ENCODE assay signal across 18 cellular contexts in the genomic region with DNA sequence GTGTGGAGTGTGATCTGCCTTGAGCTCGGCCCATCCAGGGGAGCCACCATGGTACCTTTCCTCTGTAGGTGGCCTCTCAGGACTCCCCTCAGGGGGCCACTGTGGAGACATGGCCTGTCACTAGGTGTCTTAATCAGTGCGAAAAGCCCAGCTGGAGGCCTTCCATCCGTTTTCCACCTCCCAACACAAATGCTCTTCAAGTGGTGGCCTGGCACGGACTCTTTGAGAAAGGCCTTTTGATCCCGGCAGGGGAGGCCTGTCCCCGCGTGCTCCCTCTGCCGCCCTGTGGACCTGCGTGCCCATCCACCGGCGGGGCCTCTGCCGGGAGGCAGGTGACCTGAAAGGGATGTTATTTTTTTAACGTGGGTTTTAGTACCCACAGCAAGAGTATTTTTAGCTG.
DNase-seq lines count a peak whose midpoint lies in the region; ATAC-seq and TF ChIP-seq lines count a peak whose summit lies in the region.
"Had no signal": no experiment of that assay in that cellular context is flagged by ENCODE, and none has a peak within 500 bp of the region (broad histone marks: within the 10 kb centered on the region; RNA-seq: fewer than 3 reads in every experiment).

No MANE protein-coding gene starts in this region.

- H3K36me3 Mint-ChIP-seq in endodermal cell (ENCODE audit: low read depth), result no peaks in the 10 kb centered on the region
- peaks cover 13% of the 10 kb centered on the region for H3K36me3 Mint-ChIP-seq in memory B cell

- ATAC-seq in Right ventricle myocardium inferior (peak; percentile 43), memory B cell (ENCODE audit: low read depth) (no peak), upper lobe of right lung (no peak), GM21515 (IDR thresholded peaks at IDR 0.05; ENCODE audit: unreplicated experiment) (no peak)
- ATAC-seq: A549, Panc1 had no signal

- no peaks in the 10 kb centered on the region for H3K27me3 ChIP-seq in endodermal cell (ENCODE audit: control insufficient read depth, insufficient read depth, low read length, poor library complexity, severe bottlenecking)
- H3K27me3 ChIP-seq in upper lobe of right lung, result no peaks in the 10 kb centered on the region
- H3K27me3 ChIP-seq in BE2C, result no peaks in the 10 kb centered on the region

- H3K9me3 Mint-ChIP-seq in endodermal cell (no peaks in the 10 kb centered on the region), memory B cell (no peaks in the 10 kb centered on the region)
- H3K9me3 Mint-ChIP-seq: CD4-positive, alpha-beta T cell had no signal

- 58 to 60% methylated on average over 6 to 13 of the region's 13 CpGs for WGBS in endodermal cell (ENCODE audit: insufficient coverage in 1 of 2, insufficient read length in 1 of 2), 2 experiments

- TF ChIP-seq CTCF in endodermal cell (conservative IDR thresholded peaks at IDR 0.05), result no peak
- TF ChIP-seq CTCF in upper lobe of right lung (IDR thresholded peaks at IDR 0.05), result no peak
- no peak for TF ChIP-seq CTCF in BE2C (IDR thresholded peaks at IDR 0.05; ENCODE audit: low read depth, low read length)

- H3K4me3 ChIP-seq in endodermal cell (ENCODE audit: low read length) (no peak overlapping the region), upper lobe of right lung (no peak overlapping the region), BE2C (ENCODE audit: low read depth, low read length) (no peak overlapping the region)
- H3K4me3 ChIP-seq: A549 had no signal

- peak; percentile 61 for DNase-seq in Right ventricle myocardium inferior (ENCODE audit: missing footprints)
- DNase-seq in cardiac septum (ENCODE audit: low spot score), result no peak
- peak; percentile 70 for DNase-seq in endodermal cell
- no peak for DNase-seq in memory B cell (ENCODE audit: low spot score in 2 of 2)
- DNase-seq in upper lobe of right lung, result no peak
- no peak for DNase-seq in activated naive CD4-positive, alpha-beta T cell treated with Interleukin-2 at 50 U/mL for 16 hours
- no peak for DNase-seq in BE2C
- DNase-seq: Calu3; CD4-positive, alpha-beta T cell; DMS79; GOT3; KBM-7; NCI-H1694 treated with DMSO at 0.1 percent for 48 hours; NCI-H446 treated with DMSO at 0.1 percent for 48 hours; SHP77 had no signal

- H3K4me1 Mint-ChIP-seq in endodermal cell (peaks cover 11% of the 10 kb centered on the region), memory B cell (peaks cover 39% of the 10 kb centered on the region)

- no peaks in the 10 kb centered on the region for H3K36me3 ChIP-seq in endodermal cell (ENCODE audit: control insufficient read depth, insufficient read depth, low read length)
- no peaks in the 10 kb centered on the region for H3K36me3 ChIP-seq in upper lobe of right lung
- no peaks in the 10 kb centered on the region; the same call in 1 of the 2 replicates for H3K36me3 ChIP-seq in BE2C

- H3K4me1 ChIP-seq in endodermal cell (ENCODE audit: control insufficient read depth, insufficient read depth, low read length), result peaks cover 4% of the 10 kb centered on the region
- H3K4me1 ChIP-seq in upper lobe of right lung, result peaks cover 21% of the 10 kb centered on the region
- no peaks in the 10 kb centered on the region for H3K4me1 ChIP-seq in BE2C
- H3K4me1 ChIP-seq: A549 had no signal

- H3K4me3 Mint-ChIP-seq in endodermal cell (no peak overlapping the region), memory B cell (no peak overlapping the region)
- H3K4me3 Mint-ChIP-seq: CD4-positive, alpha-beta T cell had no signal

- H3K27ac ChIP-seq in endodermal cell (ENCODE audit: low read depth, low read length) (no peak overlapping the region), upper lobe of right lung (peak overlapping the region; percentile 36)
- H3K27ac ChIP-seq: A549 had no signal

- no peak overlapping the region for H3K9ac ChIP-seq in endodermal cell (ENCODE audit: extremely low read depth, low read length, poor library complexity, severe bottlenecking)

- intact Hi-C loops in Right ventricle myocardium inferior (cut with DNase I), result no loop called here
- intact Hi-C loops in cardiac septum (cut with DNase I), result no loop called here
- intact Hi-C loops in upper lobe of right lung (cut with DNase I), result no loop called here

- H3K9me3 ChIP-seq in endodermal cell (ENCODE audit: control insufficient read depth, low read length), result no peaks in the 10 kb centered on the region
- H3K9me3 ChIP-seq in upper lobe of right lung, result no peaks in the 10 kb centered on the region
- no peaks in the 10 kb centered on the region for H3K9me3 ChIP-seq in BE2C
- H3K9me3 ChIP-seq: A549 had no signal

- H3K27ac Mint-ChIP-seq in endodermal cell, result no peak overlapping the region
- peak overlapping the region; percentile 89 for H3K27ac Mint-ChIP-seq in memory B cell

- H3K27me3 Mint-ChIP-seq in endodermal cell (ENCODE audit: insufficient read depth) (peaks cover 6% of the 10 kb centered on the region), memory B cell (no peaks in the 10 kb centered on the region)
- H3K27me3 Mint-ChIP-seq: CD4-positive, alpha-beta T cell had no signal

Comparison
In these comparisons a context has a peak if more than half of its experiments do, and no peak if none do; other contexts are left out.
1. DNase-seq: peak in Right ventricle myocardium inferior (single experiment) and endodermal cell (single experiment); none in cardiac septum (single experiment), memory B cell (0 of 2), upper lobe of right lung (single experiment), activated naive CD4-positive, alpha-beta T cell treated with Interleukin-2 at 50 U/mL for 16 hours (single experiment) and BE2C (single experiment).